ENCODE assay signal across 14 cellular contexts in genomic region chr6:90466191-90466940, GRCh38.
DNase-seq lines count a peak whose midpoint lies in the region; ATAC-seq and TF ChIP-seq lines count a peak whose summit lies in the region.
"Had no signal": no experiment of that assay in that cellular context is flagged by ENCODE, and none has a peak within 500 bp of the region (broad histone marks: within the 10 kb centered on the region; RNA-seq: fewer than 3 reads in every experiment).

No MANE protein-coding gene starts in this region.

- H3K36me3 Mint-ChIP-seq in activated T-cell treated with anti-CD3 and anti-CD28 coated beads, Interleukin-2, amount 50 U/mL, for 4 hours (ENCODE audit: insufficient read depth): no peaks in the 10 kb centered on the region
- no peaks in the 10 kb centered on the region for H3K36me3 Mint-ChIP-seq in T-helper 17 cell (ENCODE audit: low read depth)
- H3K36me3 Mint-ChIP-seq in stimulated activated naive B cell treated with anti-CD40 and anti-IgM and Interleukin-4, amounts not matched to agents 10 μg/mL and 1 μg/mL and 100 μg/mL, for 72 hours: no peaks in the 10 kb centered on the region

- H3K9me3 Mint-ChIP-seq in activated T-cell treated with anti-CD3 and anti-CD28 coated beads, Interleukin-2, amount 50 U/mL, for 4 hours: no peaks in the 10 kb centered on the region
- H3K9me3 Mint-ChIP-seq in stimulated activated naive B cell treated with anti-CD40 and anti-IgM and Interleukin-4, amounts not matched to agents 10 μg/mL and 1 μg/mL and 100 μg/mL, for 72 hours: no peaks in the 10 kb centered on the region

- H3K4me3 Mint-ChIP-seq in activated T-cell treated with anti-CD3 and anti-CD28 coated beads, Interleukin-2, amount 50 U/mL, for 4 hours: peak overlapping the region; percentile 34
- no peak overlapping the region for H3K4me3 Mint-ChIP-seq in T-helper 17 cell
- H3K4me3 Mint-ChIP-seq in stimulated activated naive B cell treated with anti-CD40 and anti-IgM and Interleukin-4, amounts not matched to agents 10 μg/mL and 1 μg/mL and 100 μg/mL, for 72 hours: no peak overlapping the region

- peak; percentile 90 to 91 for ATAC-seq in activated T-cell treated with anti-CD3 and anti-CD28 coated beads, Interleukin-2, amount 50 U/mL, for 4 hours
- ATAC-seq in T-helper 17 cell: no peak
- peak in 1 of 2 donors; percentile 45 for ATAC-seq in stimulated activated naive B cell treated with anti-CD40 and anti-IgM and Interleukin-4, amounts not matched to agents 10 μg/mL and 1 μg/mL and 100 μg/mL, for 72 hours (replicated peaks)
- no peak for ATAC-seq in HG02973 (IDR thresholded peaks at IDR 0.05; ENCODE audit: unreplicated experiment)
- ATAC-seq in HG02763 (IDR thresholded peaks at IDR 0.05; ENCODE audit: unreplicated experiment): no peak
- ATAC-seq: lower lobe of right lung had no signal

- DNase-seq in activated T-cell treated with anti-CD3 and anti-CD28 coated beads, Interleukin-2, amount 50 U/mL, for 4 hours: no peak
- DNase-seq in activated T-cell treated with anti-CD3 and anti-CD28 coated beads for 4 hours (no peak), T-helper 17 cell (no peak), epithelial cell of esophagus (ENCODE audit: low read depth) (peak; percentile 58), NCI-H2029 treated with DMSO at 0.1 percent for 48 hours (lab: John Stamatoyannopoulos, UW) (no peak)
- DNase-seq in stimulated activated naive B cell treated with anti-CD40 and anti-IgM and Interleukin-4, amounts not matched to agents 10 μg/mL and 1 μg/mL and 100 μg/mL, for 72 hours: no peak
- DNase-seq: activated gamma-delta T cell treated with Interleukin-2 at 50 U/mL for 16 hours, GOT3, lower lobe of right lung, NCI-H2171 had no signal

- H3K9me3 ChIP-seq in T-helper 17 cell (ENCODE audit: control insufficient read depth, low read length, poor library complexity, severe bottlenecking): no peaks in the 10 kb centered on the region
- H3K9me3 ChIP-seq: esophagus muscularis mucosa, lower lobe of right lung had no signal

- peaks cover 70% of the 10 kb centered on the region for H3K4me1 Mint-ChIP-seq in activated T-cell treated with anti-CD3 and anti-CD28 coated beads, Interleukin-2, amount 50 U/mL, for 4 hours (ENCODE audit: low read depth)
- H3K4me1 Mint-ChIP-seq in T-helper 17 cell: peaks cover 36% of the 10 kb centered on the region
- H3K4me1 Mint-ChIP-seq in stimulated activated naive B cell treated with anti-CD40 and anti-IgM and Interleukin-4, amounts not matched to agents 10 μg/mL and 1 μg/mL and 100 μg/mL, for 72 hours: peaks cover 8 to 10% of the 10 kb centered on the region in 2 donors

- H3K27me3 Mint-ChIP-seq in activated T-cell treated with anti-CD3 and anti-CD28 coated beads, Interleukin-2, amount 50 U/mL, for 4 hours (ENCODE audit: low read depth): no peaks in the 10 kb centered on the region
- H3K27me3 Mint-ChIP-seq in T-helper 17 cell: no peaks in the 10 kb centered on the region
- no peaks in the 10 kb centered on the region for H3K27me3 Mint-ChIP-seq in stimulated activated naive B cell treated with anti-CD40 and anti-IgM and Interleukin-4, amounts not matched to agents 10 μg/mL and 1 μg/mL and 100 μg/mL, for 72 hours

- H3K4me3 ChIP-seq in epithelial cell of esophagus (ENCODE audit: low read length): no peak overlapping the region
- H3K4me3 ChIP-seq: esophagus muscularis mucosa, lower lobe of right lung, skin epidermis had no signal

- H3K27ac Mint-ChIP-seq in T-helper 17 cell: peak overlapping the region; percentile 29
- H3K27ac Mint-ChIP-seq in stimulated activated naive B cell treated with anti-CD40 and anti-IgM and Interleukin-4, amounts not matched to agents 10 μg/mL and 1 μg/mL and 100 μg/mL, for 72 hours: peak overlapping the region; percentile 4

- no peak for TF ChIP-seq CTCF in epithelial cell of esophagus (IDR thresholded peaks at IDR 0.05; ENCODE audit: insufficient read depth, low read depth, low read length, missing control alignments)

Comparison
In these comparisons a context has a peak if more than half of its experiments do, and no peak if none do; other contexts are left out.
1. ATAC-seq: peak in activated T-cell treated with anti-CD3 and anti-CD28 coated beads, Interleukin-2, amount 50 U/mL, for 4 hours (2 of 2); none in T-helper 17 cell (single experiment), HG02973 (single experiment) and HG02763 (single experiment).